ENCODE assay signal across 1 cellular context in genomic region chr6:144477841-144478240, GRCh38.
TF ChIP-seq lines count a peak whose summit lies in the region.

No MANE protein-coding gene starts in this region.

TF ChIP-seq in K562, 482 proteins besides CTCF, POLR2A, EP300 and RAD21 (continued from another document):
- TF ChIP-seq DACH1 (IDR thresholded peaks at IDR 0.05; ENCODE audit: partially characterized antibody) (peak; percentile 64), ELK3 (CRISPR knock-in tag; IDR thresholded peaks at IDR 0.05) (no peak), LCOR (CRISPR knock-in tag; IDR thresholded peaks at IDR 0.05) (no peak), PURB (CRISPR knock-in tag; IDR thresholded peaks at IDR 0.05; ENCODE audit: low read depth) (no peak), ZBTB26 (CRISPR knock-in tag; IDR thresholded peaks at IDR 0.05) (no peak)
